ENCODE assay signal across 8 cellular contexts in genomic region chr4:146333187-146333894, GRCh38.
DNase-seq lines count a peak whose midpoint lies in the region; ATAC-seq, FAIRE-seq and TF ChIP-seq lines count a peak whose summit lies in the region.

No MANE protein-coding gene starts in this region.

- DNase-seq in A549 (ENCODE audit: low read depth in 1 of 2, low spot score in 1 of 2) = peak in 1 of 2 experiments; percentile 18
- peak; percentile 57 for DNase-seq in RPMI8226
- peak; percentile 82 for DNase-seq in glomerular visceral epithelial cell (ENCODE audit: extremely low spot score)
- no peak for DNase-seq in NCI-H2171 (lab: John Stamatoyannopoulos, UW)
- DNase-seq in type B pancreatic cell (ENCODE audit: extremely low spot score, unreplicated experiment) = no peak
- no peak for DNase-seq in hippocampal formation (lab: John Stamatoyannopoulos, UW)

- POLR2A ChIA-PET in A549 (lab: Yijun Ruan, JAX) = no interaction called here

- H3K27ac ChIP-seq in A549 = peak overlapping the region in 1 of 2 experiments; percentile 73; a peak in 3 of 6 replicates

- TF ChIP-seq EP300 in A549 (IDR thresholded peaks at IDR 0.05) = no peak

- H3K27me3 Mint-ChIP-seq in type B pancreatic cell = no peaks in the 10 kb centered on the region

- H3K9me3 ChIP-seq in A549 = no peaks in the 10 kb centered on the region

- ATAC-seq in A549 = peak; percentile 70 to 72; a peak in 4 of 6 replicates
- peak; percentile 84 for ATAC-seq in GM18861 (IDR thresholded peaks at IDR 0.05; ENCODE audit: unreplicated experiment)
- peak; percentile 94 for ATAC-seq in HG02973 (IDR thresholded peaks at IDR 0.05; ENCODE audit: unreplicated experiment)

- no peaks in the 10 kb centered on the region for H3K9me3 Mint-ChIP-seq in type B pancreatic cell

- no peak for TF ChIP-seq RAD21 in A549 (conservative IDR thresholded peaks at IDR 0.05 in 1 of 2, IDR thresholded peaks at IDR 0.05 in 1 of 2)

- peak overlapping the region; percentile 59 for H3K4me2 ChIP-seq in A549

- 29% methylated on average over 4 of the region's 4 CpGs for WGBS in A549 (ENCODE audit: missing lambda C conversion rate)

- H3K36me3 Mint-ChIP-seq in type B pancreatic cell = no peaks in the 10 kb centered on the region

- TF ChIP-seq CTCF in A549 (IDR thresholded peaks at IDR 0.05) (no peak), type B pancreatic cell (conservative IDR thresholded peaks at IDR 0.05) (no peak)

- H3K4me1 Mint-ChIP-seq in type B pancreatic cell (ENCODE audit: unreplicated experiment) = peaks cover 7% of the 10 kb centered on the region

- no peak for TF ChIP-seq POLR2A in A549 (IDR thresholded peaks at IDR 0.05; ENCODE audit: low read length)

- H3K4me1 ChIP-seq in A549 = peaks cover 55% of the 10 kb centered on the region

- FAIRE-seq in A549 (lab: Jason Lieb, UNC) = no peak

- no peak overlapping the region for H3K4me3 ChIP-seq in A549

- no peak overlapping the region for H3K27ac Mint-ChIP-seq in type B pancreatic cell

- CTCF ChIA-PET in A549 (lab: Yijun Ruan, JAX) = no interaction called here

- H3K4me3 Mint-ChIP-seq in type B pancreatic cell = no peak overlapping the region

TF ChIP-seq in A549, 52 proteins besides CTCF, POLR2A, EP300 and RAD21:
- TF ChIP-seq HOXB5 (CRISPR knock-in tag; IDR thresholded peaks at IDR 0.05) = no peak
- no peak for TF ChIP-seq JUN (IDR thresholded peaks at IDR 0.05)
- no peak for TF ChIP-seq CBX8 (IDR thresholded peaks at IDR 0.05)
- no peak for TF ChIP-seq NR3C1 (IDR thresholded peaks at IDR 0.05)
- TF ChIP-seq NFE2L2 (conservative IDR thresholded peaks at IDR 0.05; ENCODE audit: low read length) = no peak
TF ChIP-seq in A549: peak in this region for 0.

Comparison
In these comparisons a context has a peak if more than half of its experiments do, and no peak if none do; other contexts are left out.
1. DNase-seq: peak in RPMI8226 (single experiment) and glomerular visceral epithelial cell (single experiment); none in NCI-H2171 (single experiment), type B pancreatic cell (single experiment) and hippocampal formation (0 of 2).
2. Peak in every context shown above with its lines, with median percentiles within 50 percentile points of each other: ATAC-seq.